ENCODE assay signal across 1 cellular context in genomic region chr19:10653482-10653731, GRCh38.
TF ChIP-seq lines count a peak whose summit lies in the region.

No MANE protein-coding gene starts in this region.

TF ChIP-seq in HepG2, 621 proteins besides CTCF, POLR2A, EP300 and RAD21 (continued from another document):
- 0 out of 2 replicates have a peak, but pooled peaks have one; percentile 10 for TF ChIP-seq ZNF501 (CRISPR knock-in tag; IDR thresholded peaks at IDR 0.05)
- no peak for TF ChIP-seq SP5 (CRISPR knock-in tag; IDR thresholded peaks at IDR 0.05; ENCODE audit: borderline replicate concordance, low read depth)
- TF ChIP-seq CBFB (CRISPR knock-in tag; IDR thresholded peaks at IDR 0.05) = no peak
- peak; percentile 58; the same call in 1 of the 2 replicates for TF ChIP-seq ZNF225 (CRISPR knock-in tag; IDR thresholded peaks at IDR 0.05)
- TF ChIP-seq HNRNPL (IDR thresholded peaks at IDR 0.05; ENCODE audit: low read depth, low read length) = 0 out of 2 replicates have a peak, but pooled peaks have one; percentile 44
- TF ChIP-seq AGO2 (optimal IDR thresholded peaks at IDR 0.05; ENCODE audit: low read depth, low read length) = peak; percentile 71
- TF ChIP-seq ZNF33B (CRISPR knock-in tag; IDR thresholded peaks at IDR 0.05) = 0 out of 2 replicates have a peak, but pooled peaks have one; percentile 15
- TF ChIP-seq POLR2AphosphoS2 (IDR thresholded peaks at IDR 0.05; ENCODE audit: low read depth, low read length) = no peak
